Comparison of ENCODE assay signal across 8 cellular contexts in genomic region chr6:146857180-146857959, GRCh38.
DNase-seq lines count a peak whose midpoint lies in the region; ATAC-seq and TF ChIP-seq lines count a peak whose summit lies in the region.

No MANE protein-coding gene starts in this region.

- no peaks in the 10 kb centered on the region for H3K27me3 ChIP-seq in layer of hippocampus (ENCODE audit: control insufficient read depth, insufficient read depth, low read length)

- DNase-seq in Ammon's horn (ENCODE audit: low spot score) (peak; percentile 95), NCI-H2227 treated with DMSO at 0.1 percent for 48 hours (lab: John Stamatoyannopoulos, UW) (peak; percentile 75), choroid plexus epithelial cell (ENCODE audit: low read depth) (peak; percentile 93)
- peak; percentile 59 for DNase-seq in activated CD4-positive, alpha-beta T cell treated with anti-CD3 and anti-CD28 coated beads for 1 hour
- DNase-seq in stimulated activated CD4-positive, alpha-beta T cell treated with anti-CD3 and anti-CD28 coated beads, Interleukin-1b, Interleukin-23, amount 100 ng/mL, for 24 hours (ENCODE audit: low read depth in 4 of 4, low spot score in 1 of 4), result peak; percentile 46 to 62 (median 55)

- peak overlapping the region; percentile 53 for H3K4me3 ChIP-seq in choroid plexus epithelial cell (ENCODE audit: low read depth, low read length)

- H3K27ac ChIP-seq in layer of hippocampus (ENCODE audit: low read depth, low read length), result peak overlapping the region; percentile 67

- ATAC-seq in GM19043 (IDR thresholded peaks at IDR 0.05; ENCODE audit: low read depth, unreplicated experiment) (peak; percentile 98), HG03342 (IDR thresholded peaks at IDR 0.05; ENCODE audit: unreplicated experiment) (peak; percentile 92)

- TF ChIP-seq CTCF in choroid plexus epithelial cell (conservative IDR thresholded peaks at IDR 0.05; ENCODE audit: low read depth, low read length), result peak; percentile 97

Comparison
In these comparisons a context has a peak if more than half of its experiments do, and no peak if none do; other contexts are left out.
1. Peak in every context shown above with its lines: DNase-seq, ATAC-seq, H3K4me3 ChIP-seq and H3K27ac ChIP-seq.